9 cellular contexts compared by ENCODE assay signal in the genomic region with DNA sequence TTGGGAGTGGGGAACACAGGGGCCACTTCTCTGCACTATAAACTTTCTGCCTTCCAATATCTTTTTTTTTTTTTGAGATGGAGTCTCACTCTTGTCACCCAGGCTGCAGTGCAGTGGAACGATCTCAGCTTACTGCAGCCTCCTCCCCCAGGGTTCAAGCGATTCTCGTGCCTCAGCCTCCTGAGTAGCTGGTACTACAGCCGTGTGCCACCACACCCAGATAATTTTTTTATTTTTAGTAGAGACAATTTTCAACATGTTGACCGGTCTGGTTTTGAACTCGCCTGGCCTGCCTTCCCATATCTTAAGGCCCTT. TPM values are rescaled to one million over a fixed set of nuclear protein-coding genes. Genes with fewer than 3 reads are reported as not detected.
A peak's percentile ranks its signal among the peaks of the same experiment; 100 is the strongest.
DNase-seq lines count a peak whose midpoint lies in the region; ATAC-seq and TF ChIP-seq lines count a peak whose summit lies in the region.
"Had no signal": no experiment of that assay in that cellular context is flagged by ENCODE, and none has a peak within 500 bp of the region (broad histone marks: within the 10 kb centered on the region; RNA-seq: fewer than 3 reads in every experiment).

No MANE protein-coding gene starts in this region.

- TF ChIP-seq POLR2A in esophagus squamous epithelium (IDR thresholded peaks at IDR 0.05) (no peak), prostate gland (IDR thresholded peaks at IDR 0.05) (no peak)

- TF ChIP-seq CTCF in esophagus squamous epithelium (IDR thresholded peaks at IDR 0.05) (no peak), prostate gland (IDR thresholded peaks at IDR 0.05) (no peak)

- WGBS in esophagus squamous epithelium, 2 donors = 14 to 19% methylated on average over 6 of the region's 6 CpGs
- WGBS in prostate gland = 28% methylated on average over 6 of the region's 6 CpGs

- peak overlapping the region; percentile 95 to 100 (median 98) for H3K27ac ChIP-seq in esophagus squamous epithelium
- peak overlapping the region; percentile 99 to 100 for H3K27ac ChIP-seq in prostate gland

- peak overlapping the region; percentile 98 for H3K27ac Mint-ChIP-seq in T-helper 17 cell

- DNase-seq in T-helper 17 cell (no peak), esophagus squamous epithelium (lab: John Stamatoyannopoulos, UW) (no peak), prostate gland (ENCODE audit: low spot score) (no peak), DMS79 (lab: John Stamatoyannopoulos, UW) (no peak), NCI-H1930 (lab: John Stamatoyannopoulos, UW) (no peak)

- ATAC-seq in T-helper 17 cell = no peak
- ATAC-seq in GM21717 (IDR thresholded peaks at IDR 0.05; ENCODE audit: unreplicated experiment) = no peak
- ATAC-seq in HG02840 (IDR thresholded peaks at IDR 0.05; ENCODE audit: low FRiP score, unreplicated experiment) = no peak

- no peaks in the 10 kb centered on the region for H3K9me3 ChIP-seq in T-helper 17 cell (ENCODE audit: control insufficient read depth, low read length, poor library complexity, severe bottlenecking)
- H3K9me3 ChIP-seq in esophagus squamous epithelium = no peaks in the 10 kb centered on the region
- no peaks in the 10 kb centered on the region for H3K9me3 ChIP-seq in prostate gland

- H3K36me3 ChIP-seq in esophagus squamous epithelium (peaks cover 36 to 54% (median 51%) of the 10 kb centered on the region in 3 donors), prostate gland (peaks cover 12 to 37% of the 10 kb centered on the region in 2 donors)

- peak overlapping the region; percentile 85 for H3K4me3 ChIP-seq in GM08714 (ENCODE audit: low read length)
- peak overlapping the region; percentile 74 to 99 (median 86) for H3K4me3 ChIP-seq in esophagus squamous epithelium
- H3K4me3 ChIP-seq in prostate gland = peak overlapping the region; percentile 78 to 99

- H3K36me3 Mint-ChIP-seq in T-helper 17 cell (ENCODE audit: low read depth) = peaks cover 11% of the 10 kb centered on the region

- intact Hi-C loops in esophagus squamous epithelium (cut with DNase I) (loop anchor here (5.0 kb wide), 1 partner anchor 95 kb away; the partner anchor contains the start of gene TMEM179B), prostate gland (cut with DNase I) (loop anchor here (5.0 kb wide), 1 partner anchor 95 kb away; the partner anchor contains the start of gene TMEM179B)

- no peaks in the 10 kb centered on the region for H3K27me3 ChIP-seq in esophagus squamous epithelium
- H3K27me3 ChIP-seq in prostate gland (replicated peaks; ENCODE audit: insufficient read depth) = no peaks in the 10 kb centered on the region

- peaks cover 49% of the 10 kb centered on the region for H3K4me1 Mint-ChIP-seq in T-helper 17 cell

- H3K27me3 Mint-ChIP-seq in T-helper 17 cell = no peaks in the 10 kb centered on the region

- H3K4me1 ChIP-seq in esophagus squamous epithelium (peaks cover 44 to 88% (median 51%) of the 10 kb centered on the region in 3 donors), prostate gland (replicated peaks) (peaks cover 23% of the 10 kb centered on the region)

- peak overlapping the region; percentile 99 for H3K4me3 Mint-ChIP-seq in T-helper 17 cell

RNA-seq across cellular contexts. Expression of gene SLC3A2, which starts 1.7 kb away (rescaled TPM):
- total RNA-seq in T-helper 17 cell = 100 to 1,000 TPM; 233 to 240 TPM
- 100 to 1,000 TPM; 132 to 373 (median 153) TPM for total RNA-seq in esophagus squamous epithelium
- total RNA-seq in prostate gland = 100 to 1,000 TPM; 158 to 235 TPM

RNA-seq across cellular contexts. Expression of gene CHRM1, which starts 38.8 kb away (rescaled TPM):
- total RNA-seq in T-helper 17 cell = not detected
- total RNA-seq in esophagus squamous epithelium = under 1 TPM in 2 of 4 donors, not detected in 2; 0.30 to 0.73 TPM
- total RNA-seq in prostate gland = 100 to 1,000 TPM in 1 of 2 donors, 10 to 100 TPM in 1; 38.1 to 107 TPM

RNA-seq across cellular contexts. Expression of gene WDR74, which starts 43.0 kb away (rescaled TPM):
- total RNA-seq in T-helper 17 cell = 100 to 1,000 TPM; 146 to 163 TPM
- 10 to 100 TPM; 31.7 to 74.0 (median 44.3) TPM for total RNA-seq in esophagus squamous epithelium
- 10 to 100 TPM; 44.5 to 46.1 TPM for total RNA-seq in prostate gland

RNA-seq across cellular contexts. Expression of gene TEX54, which starts 49.7 kb away (rescaled TPM):
- total RNA-seq in T-helper 17 cell = not detected
- not detected for total RNA-seq in esophagus squamous epithelium
- not detected for total RNA-seq in prostate gland
- total RNA-seq: SK-MEL-5 had no signal

RNA-seq across cellular contexts. Expression of gene STX5, which starts 50.5 kb away (rescaled TPM):
- total RNA-seq in T-helper 17 cell = 100 to 1,000 TPM; 103 to 119 TPM
- total RNA-seq in esophagus squamous epithelium = 10 to 100 TPM; 23.0 to 34.7 (median 24.2) TPM
- total RNA-seq in prostate gland = 10 to 100 TPM; 34.5 to 57.5 TPM

Comparison
In these comparisons a context has a peak if more than half of its experiments do, and no peak if none do; other contexts are left out.
1. RNA of gene CHRM1, which starts 38.8 kb away (total RNA-seq): 38.1 to 107 TPM in prostate gland; 0.30 to 0.73 TPM in esophagus squamous epithelium and not detected in T-helper 17 cell; every median in the first group is over 10 times any median in the second.
2. Peak in every context shown above with its lines, with median percentiles within 50 percentile points of each other: H3K4me3 ChIP-seq.